ENCODE assay signal across 11 cellular contexts in genomic region chr2:173854840-173855239, GRCh38.
A peak's percentile ranks its signal among the peaks of the same experiment; 100 is the strongest.
DNase-seq lines count a peak whose midpoint lies in the region; ATAC-seq, FAIRE-seq and TF ChIP-seq lines count a peak whose summit lies in the region.
"Had no signal": no experiment of that assay in that cellular context is flagged by ENCODE, and none has a peak within 500 bp of the region (broad histone marks: within the 10 kb centered on the region; RNA-seq: fewer than 3 reads in every experiment).

No MANE protein-coding gene starts in this region.

- dilution Hi-C loops in endothelial cell of umbilical vein (cut with MboI; ENCODE audit: extremely low pct_ligation_motif_present, low sequenced_read_pairs): no loop called here

- H3K4me1 ChIP-seq in GM23248 (ENCODE audit: insufficient read depth) (peaks cover 22% of the 10 kb centered on the region), endothelial cell of umbilical vein (ENCODE audit: control insufficient read depth, extremely low read depth, insufficient read depth, low read length) (no peaks in the 10 kb centered on the region), MM.1S (ENCODE audit: low read length) (no peaks in the 10 kb centered on the region)

- H3K9me2 ChIP-seq in GM23248 (ENCODE audit: insufficient read depth) (no peaks in the 10 kb centered on the region), MM.1S (replicated peaks; ENCODE audit: insufficient read depth, low read length) (no peaks in the 10 kb centered on the region)

- intact Hi-C loops in endothelial cell of umbilical vein (cut with micrococcal nuclease): no loop called here
- intact Hi-C loops in posterior vena cava (cut with DNase I): no loop called here

- H3K4me3 ChIP-seq in GM23248 (no peak overlapping the region), endothelial cell of umbilical vein (replicated peaks in 1 of 3; ENCODE audit: insufficient read depth in 1 of 3, low read depth in 1 of 3, low read length in 3 of 3) (no peak overlapping the region), MM.1S (ENCODE audit: low read length) (no peak overlapping the region)

- DNase-seq in GM23248 (peak; percentile 80), NCI-H446 treated with DMSO at 0.1 percent for 48 hours (lab: John Stamatoyannopoulos, UW) (peak; percentile 92), endothelial cell of umbilical vein (ENCODE audit: low read depth, low spot score) (peak; percentile 7), stromal cell of bone marrow (ENCODE audit: low read depth) (peak; percentile 57), posterior vena cava (ENCODE audit: low spot score) (no peak), MM.1S (no peak)
- DNase-seq: activated CD4-positive, alpha-beta T cell treated with anti-CD3 and anti-CD28 coated beads for 4 hours; Kasumi-1; naive B cell; stimulated activated CD4-positive, alpha-beta T cell treated with anti-CD3 and anti-CD28 coated beads, Interleukin-2, amount 100 ng/mL, for 48 hours had no signal

- H3K27ac ChIP-seq in GM23248 (no peak overlapping the region), endothelial cell of umbilical vein (ENCODE audit: insufficient read depth, low read depth, low read length) (no peak overlapping the region), MM.1S (ENCODE audit: low read length) (no peak overlapping the region)

- 0 out of 2 replicates have a peak, but pooled peaks cover 18% of the 10 kb centered on the region for H3F3A ChIP-seq in GM23248 (ENCODE audit: insufficient read depth)
- H3F3A ChIP-seq in MM.1S (ENCODE audit: insufficient read depth, low read length): no peaks in the 10 kb centered on the region

- H3K4me2 ChIP-seq in GM23248 (ENCODE audit: unreplicated experiment): peak overlapping the region; percentile 46
- H3K4me2 ChIP-seq in endothelial cell of umbilical vein (ENCODE audit: insufficient read depth, low read length): no peak overlapping the region
- no peak overlapping the region for H3K4me2 ChIP-seq in MM.1S (ENCODE audit: low read depth, low read length)

- no peak for TF ChIP-seq POLR2A in endothelial cell of umbilical vein (IDR thresholded peaks at IDR 0.05; ENCODE audit: low read depth, low read length)

- H3K79me2 ChIP-seq in GM23248 (ENCODE audit: insufficient read depth) (no peaks in the 10 kb centered on the region), endothelial cell of umbilical vein (ENCODE audit: control insufficient read depth, insufficient read depth, low read length) (no peaks in the 10 kb centered on the region), MM.1S (ENCODE audit: low read length) (no peaks in the 10 kb centered on the region)

- H3K36me3 ChIP-seq in GM23248 (ENCODE audit: low read depth): no peaks in the 10 kb centered on the region
- H3K36me3 ChIP-seq in endothelial cell of umbilical vein (ENCODE audit: control insufficient read depth in 2 of 2, extremely low read depth in 1 of 2, insufficient read depth in 2 of 2, low read length in 2 of 2): no peaks in the 10 kb centered on the region
- no peaks in the 10 kb centered on the region for H3K36me3 ChIP-seq in MM.1S (replicated peaks; ENCODE audit: insufficient read depth, low read length)

- POLR2A ChIA-PET in endothelial cell of umbilical vein (lab: Charles Lee): no interaction called here

- no peaks in the 10 kb centered on the region for H3K9me1 ChIP-seq in endothelial cell of umbilical vein (replicated peaks; ENCODE audit: control insufficient read depth, extremely low read depth, insufficient read depth, low read length)

- TF ChIP-seq CTCF in endothelial cell of umbilical vein (IDR thresholded peaks at IDR 0.05; ENCODE audit: extremely low read depth in 1 of 2, insufficient read depth in 1 of 2, low read depth in 1 of 2, low read length in 2 of 2) (no peak), MM.1S (IDR thresholded peaks at IDR 0.05; ENCODE audit: low read length) (no peak)

- no peaks in the 10 kb centered on the region for H3K9me3 ChIP-seq in GM23248 (ENCODE audit: low read depth)
- H3K9me3 ChIP-seq in endothelial cell of umbilical vein (replicated peaks; ENCODE audit: control insufficient read depth, insufficient read depth, low read length): no peaks in the 10 kb centered on the region
- H3K9me3 ChIP-seq in MM.1S (replicated peaks; ENCODE audit: insufficient read depth, low read length): no peaks in the 10 kb centered on the region

- no peak for ATAC-seq in HG03045 (IDR thresholded peaks at IDR 0.05; ENCODE audit: unreplicated experiment)

- no peak overlapping the region for H2AFZ ChIP-seq in GM23248
- no peak overlapping the region for H2AFZ ChIP-seq in endothelial cell of umbilical vein (ENCODE audit: low read depth, low read length)
- no peak overlapping the region for H2AFZ ChIP-seq in MM.1S (ENCODE audit: low read length)

- in situ Hi-C loops in GM23248 (cut with MboI): no loop called here

- no peak for FAIRE-seq in endothelial cell of umbilical vein (lab: Jason Lieb, UNC)

- no TSS peak for BruUV-seq in endothelial cell of umbilical vein (replicated peaks; lab: Mats Ljungman, UMichigan)

- CTCF ChIA-PET in endothelial cell of umbilical vein (lab: Charles Lee): no interaction called here

- 5% methylated on average over 5 of the region's 5 CpGs for WGBS in GM23248 (ENCODE audit: low coverage in 1 of 2, low lambda C conversion rate in 2 of 2, missing lambda C conversion rate in 2 of 2), 2 experiments

- H4K20me1 ChIP-seq in GM23248 (ENCODE audit: insufficient read depth): no peaks in the 10 kb centered on the region
- H4K20me1 ChIP-seq in endothelial cell of umbilical vein (replicated peaks; ENCODE audit: control insufficient read depth, extremely low read depth, insufficient read depth, low read length): no peaks in the 10 kb centered on the region
- no peaks in the 10 kb centered on the region for H4K20me1 ChIP-seq in MM.1S (ENCODE audit: insufficient read depth, low read length)

- H3K27me3 ChIP-seq in GM23248 (replicated peaks; ENCODE audit: insufficient read depth): 0 out of 2 replicates have a peak, but pooled peaks cover 5% of the 10 kb centered on the region
- H3K27me3 ChIP-seq in endothelial cell of umbilical vein (ENCODE audit: control insufficient read depth in 2 of 2, insufficient read depth in 2 of 2, low read length in 2 of 2): peaks cover 2% of the 10 kb centered on the region in 2 experiments
- H3K27me3 ChIP-seq in MM.1S (replicated peaks; ENCODE audit: insufficient read depth, low read length): no peaks in the 10 kb centered on the region

- H3K9ac ChIP-seq in GM23248 (no peak overlapping the region), endothelial cell of umbilical vein (replicated peaks; ENCODE audit: extremely low read depth, insufficient read depth, low read length) (no peak overlapping the region), MM.1S (ENCODE audit: low read length) (no peak overlapping the region)

TF ChIP-seq in endothelial cell of umbilical vein, 7 proteins besides CTCF, POLR2A, EP300 and RAD21:
- TF ChIP-seq JUN (IDR thresholded peaks at IDR 0.05; ENCODE audit: borderline replicate concordance, insufficient read depth, insufficient read length, low read depth): no peak
- TF ChIP-seq GATA2 (IDR thresholded peaks at IDR 0.05; ENCODE audit: insufficient read depth, insufficient read length, low read depth, low read length): no peak

Comparison
In these comparisons a context has a peak if more than half of its experiments do, and no peak if none do; other contexts are left out.
1. DNase-seq: peak in GM23248 (single experiment), NCI-H446 treated with DMSO at 0.1 percent for 48 hours (single experiment), endothelial cell of umbilical vein (single experiment) and stromal cell of bone marrow (single experiment); none in posterior vena cava (single experiment) and MM.1S (single experiment).